In genomic region chr7:37493123-37493522, GRCh38 we compare ENCODE assay signal across 15 cellular contexts.
"Had no signal": no experiment of that assay in that cellular context is flagged by ENCODE, and none has a peak within 500 bp of the region (broad histone marks: within the 10 kb centered on the region; RNA-seq: fewer than 3 reads in every experiment).

No MANE protein-coding gene starts in this region.

- DNase-seq: activated CD4-positive, alpha-beta T cell treated with anti-CD3 and anti-CD28 coated beads, Interleukin-2, amount 10 ng/mL, durations not matched to agents 7 days and 5 days; activated CD8-positive, alpha-beta T cell treated with anti-CD3 and anti-CD28 coated beads, Interleukin-2, amount 10 ng/mL, durations not matched to agents 7 days and 5 days; activated T-cell treated with anti-CD3 and anti-CD28 coated beads, Interleukin-2, amount 50 U/mL, for 4 hours; effector memory CD8-positive, alpha-beta T cell; kidney; left ventricle myocardium inferior; naive thymus-derived CD4-positive, alpha-beta T cell; ovary; right lobe of liver; small intestine; stimulated activated CD4-positive, alpha-beta T cell treated with anti-CD3 and anti-CD28 coated beads, Interleukin-4, amount 100 ng/mL, for 1 hour; stimulated activated naive CD8-positive, alpha-beta T cell treated with anti-CD3 and anti-CD28 coated beads, Interleukin-15, amount 100 ng/mL, for 72 hours; T-helper 1 cell had no signal

- H3K4me3 ChIP-seq: breast epithelium, left ventricle myocardium inferior, ovary, right lobe of liver had no signal

- H3K27ac ChIP-seq: breast epithelium, left ventricle myocardium inferior, ovary, right lobe of liver had no signal

- H3K36me3 ChIP-seq: breast epithelium, ovary, right lobe of liver had no signal

- H3K27me3 ChIP-seq: breast epithelium, ovary, right lobe of liver had no signal

- H3K4me1 ChIP-seq: breast epithelium, left ventricle myocardium inferior had no signal

- H3K9me3 ChIP-seq: ovary, right lobe of liver had no signal

- ATAC-seq: activated CD4-positive, CD25-positive, alpha-beta regulatory T cell treated with anti-CD3 and anti-CD28 coated beads, Interleukin-2, amount 50 U/mL, for 24 hours; activated CD8-positive, alpha-beta T cell treated with anti-CD3 and anti-CD28 coated beads, Interleukin-2, amount 10 ng/mL, durations not matched to agents 7 days and 5 days; activated T-cell treated with anti-CD3 and anti-CD28 coated beads, Interleukin-2, amount 50 U/mL, for 4 hours; effector memory CD8-positive, alpha-beta T cell; naive thymus-derived CD4-positive, alpha-beta T cell; right lobe of liver; stimulated activated naive CD8-positive, alpha-beta T cell treated with anti-CD3 and anti-CD28 coated beads, Interleukin-15, amount 100 ng/mL, for 72 hours had no signal
